11 cellular contexts compared by ENCODE assay signal in genomic region chr5:68745459-68745858, GRCh38.
A peak's percentile ranks its signal among the peaks of the same experiment; 100 is the strongest.
DNase-seq lines count a peak whose midpoint lies in the region; ATAC-seq, FAIRE-seq and TF ChIP-seq lines count a peak whose summit lies in the region.
"Had no signal": no experiment of that assay in that cellular context is flagged by ENCODE, and none has a peak within 500 bp of the region (broad histone marks: within the 10 kb centered on the region; RNA-seq: fewer than 3 reads in every experiment).

No MANE protein-coding gene starts in this region.

- POLR2A ChIA-PET in GM10248 (lab: Yijun Ruan, JAX) = no interaction called here
- POLR2A ChIA-PET in HEK293T (lab: Yijun Ruan, JAX) = no interaction called here

- H3K27ac ChIP-seq in ACC112 (ENCODE audit: low read depth, low read length) (no peak overlapping the region), RWPE2 (ENCODE audit: poor library complexity, severe bottlenecking) (no peak overlapping the region), keratinocyte (ENCODE audit: control insufficient read depth, insufficient read depth, low read length) (no peak overlapping the region)
- H3K27ac ChIP-seq: epithelial cell of prostate had no signal

- H3K9me3 ChIP-seq in RWPE2 (ENCODE audit: severe bottlenecking) (no peaks in the 10 kb centered on the region), keratinocyte (ENCODE audit: control insufficient read depth, low read depth, low read length) (no peaks in the 10 kb centered on the region)

- no peak overlapping the region for H3K4me3 ChIP-seq in ACC112 (ENCODE audit: low read depth, low read length)
- no peak overlapping the region for H3K4me3 ChIP-seq in RWPE2 (ENCODE audit: severe bottlenecking)
- H3K4me3 ChIP-seq in keratinocyte (ENCODE audit: control insufficient read depth in 2 of 3, extremely low read depth in 1 of 3, insufficient read depth in 2 of 3, low read depth in 1 of 3, low read length in 3 of 3) = no peak overlapping the region

- TF ChIP-seq CTCF in GM10248 (IDR thresholded peaks at IDR 0.05; ENCODE audit: control extremely low read depth, extremely low read depth, low read depth, missing control alignments) (peak; percentile 37), RWPE2 (IDR thresholded peaks at IDR 0.05; ENCODE audit: poor library complexity, severe bottlenecking) (peak; percentile 26), keratinocyte (optimal IDR thresholded peaks at IDR 0.05 in 1 of 3, IDR thresholded peaks at IDR 0.05 in 1 of 3, conservative IDR thresholded peaks at IDR 0.05 in 1 of 3; ENCODE audit: extremely low read depth in 1 of 3, insufficient read depth in 2 of 3, low read length in 3 of 3) (peak; percentile 8 to 43 (median 16))

- H3K27me3 ChIP-seq in ACC112 (ENCODE audit: insufficient read depth, low read length) (no peaks in the 10 kb centered on the region), RWPE2 (ENCODE audit: insufficient read depth, poor library complexity, severe bottlenecking) (no peaks in the 10 kb centered on the region), keratinocyte (ENCODE audit: control insufficient read depth, extremely low read depth, insufficient read depth, low read length) (no peaks in the 10 kb centered on the region)

- no peak overlapping the region for H3K9ac ChIP-seq in keratinocyte (ENCODE audit: control insufficient read depth, extremely low read depth, insufficient read depth, low read length)

- no peaks in the 10 kb centered on the region for H3K36me3 ChIP-seq in ACC112 (ENCODE audit: insufficient read depth, low read length)
- H3K36me3 ChIP-seq in RWPE2 (ENCODE audit: low read depth) = no peaks in the 10 kb centered on the region
- no peaks in the 10 kb centered on the region for H3K36me3 ChIP-seq in keratinocyte (ENCODE audit: control insufficient read depth in 2 of 2, extremely low read depth in 1 of 2, insufficient read depth in 2 of 2, low read length in 2 of 2)

- no peaks in the 10 kb centered on the region for H3K9me1 ChIP-seq in keratinocyte (ENCODE audit: control insufficient read depth, extremely low read depth, insufficient read depth, low read length)

- DNase-seq in GM10248 (ENCODE audit: extremely low spot score) (no peak), RWPE2 (ENCODE audit: low spot score) (no peak), keratinocyte (ENCODE audit: low read depth, low spot score) (no peak), left colon (no peak), NCI-H2196 (lab: John Stamatoyannopoulos, UW; ENCODE audit: unreplicated experiment) (no peak), HEK293T (ENCODE audit: extremely low spot score) (no peak)
- DNase-seq: NCI-H1417, T1000 had no signal

- FAIRE-seq in keratinocyte (lab: Jason Lieb, UNC) = no peak

- no peaks in the 10 kb centered on the region for H3K4me1 ChIP-seq in ACC112 (ENCODE audit: control insufficient read depth, insufficient read depth, low read length, unreplicated experiment)
- H3K4me1 ChIP-seq in RWPE2 (ENCODE audit: insufficient read depth, poor library complexity, severe bottlenecking) = no peaks in the 10 kb centered on the region
- no peaks in the 10 kb centered on the region for H3K4me1 ChIP-seq in keratinocyte (ENCODE audit: control insufficient read depth, extremely low read depth, insufficient read depth, low read length)

- H4K20me1 ChIP-seq in keratinocyte (ENCODE audit: control insufficient read depth, extremely low read depth, insufficient read depth, low read length) = no peaks in the 10 kb centered on the region

- ATAC-seq in RWPE2 (ENCODE audit: low read depth) (no peak), GM21515 (IDR thresholded peaks at IDR 0.05; ENCODE audit: unreplicated experiment) (no peak), left colon (no peak)

- dilution Hi-C loops in keratinocyte (cut with MboI; ENCODE audit: extremely low pct_ligation_motif_present, low sequenced_read_pairs) = no loop called here

- H3K79me2 ChIP-seq in ACC112 (ENCODE audit: control insufficient read depth, insufficient read depth, low read length, unreplicated experiment) (no peaks in the 10 kb centered on the region), keratinocyte (ENCODE audit: control insufficient read depth, insufficient read depth, low read length) (no peaks in the 10 kb centered on the region)

- CTCF ChIA-PET in GM10248 (lab: Yijun Ruan, JAX) = no interaction called here
- CTCF ChIA-PET in HEK293T (lab: Yijun Ruan, JAX) = no interaction called here

- H3K4me2 ChIP-seq in keratinocyte (ENCODE audit: control insufficient read depth, extremely low read depth, insufficient read depth, low read depth, low read length) = no peak overlapping the region

- peak overlapping the region; percentile 35 for H2AFZ ChIP-seq in ACC112 (ENCODE audit: low read length, unreplicated experiment)
- H2AFZ ChIP-seq in keratinocyte (ENCODE audit: control insufficient read depth, low read length) = no peak overlapping the region

- intact Hi-C loops in left colon (cut with DNase I, micrococcal nuclease) = no loop called here

TF ChIP-seq in HEK293T, 16 proteins besides CTCF, POLR2A, EP300 and RAD21:
- TF ChIP-seq ELF4 (IDR thresholded peaks at IDR 0.05) (no peak), ARNT (IDR thresholded peaks at IDR 0.05) (no peak), SP1 (IDR thresholded peaks at IDR 0.05) (no peak), FOXM1 (IDR thresholded peaks at IDR 0.05; ENCODE audit: borderline replicate concordance) (no peak), LEF1 (IDR thresholded peaks at IDR 0.05; ENCODE audit: borderline replicate concordance) (no peak), BHLHE40 (IDR thresholded peaks at IDR 0.05; ENCODE audit: borderline replicate concordance) (no peak), L3MBTL2 (conservative IDR thresholded peaks at IDR 0.05) (no peak), PKNOX1 (IDR thresholded peaks at IDR 0.05) (no peak), FOXA1 (IDR thresholded peaks at IDR 0.05) (no peak), SUZ12 (IDR thresholded peaks at IDR 0.05) (no peak), ZNF384 (IDR thresholded peaks at IDR 0.05) (no peak), NFRKB (IDR thresholded peaks at IDR 0.05) (no peak), TARDBP (IDR thresholded peaks at IDR 0.05) (no peak), CTBP1 (IDR thresholded peaks at IDR 0.05; ENCODE audit: borderline replicate concordance) (no peak), HDGF (IDR thresholded peaks at IDR 0.05; ENCODE audit: borderline replicate concordance) (no peak), FOXK2 (IDR thresholded peaks at IDR 0.05) (no peak)
